In genomic region chr22:49255741-49256318, GRCh38 we compare ENCODE assay signal across 33 cellular contexts.
"Had no signal": no experiment of that assay in that cellular context is flagged by ENCODE, and none has a peak within 500 bp of the region (broad histone marks: within the 10 kb centered on the region; RNA-seq: fewer than 3 reads in every experiment).

No MANE protein-coding gene starts in this region.

- H3K4me1 Mint-ChIP-seq: activated CD8-positive, alpha-beta memory T cell treated with anti-CD3 and anti-CD28 coated beads, Interleukin-2, amount 10 ng/mL, durations not matched to agents 7 days and 5 days; activated naive CD8-positive, alpha-beta T cell treated with anti-CD3 and anti-CD28 coated beads, Interleukin-2, amount 10 ng/mL, durations not matched to agents 7 days and 5 days; immature natural killer cell; nephron; stimulated activated memory B cell treated with anti-CD40 and anti-IgM and Interleukin-4, amounts not matched to agents 10 μg/mL and 1 μg/mL and 100 μg/mL, for 72 hours; stimulated activated naive CD8-positive, alpha-beta T cell treated with anti-CD3 and anti-CD28 coated beads, Interleukin-15, amount 100 ng/mL, for 72 hours had no signal

- H3K27ac ChIP-seq: brain microvascular endothelial cell, esophagus muscularis mucosa, foreskin keratinocyte, heart left ventricle, neutrophil, ovary, prostate gland, thyroid gland had no signal

- H3K27ac Mint-ChIP-seq: activated CD8-positive, alpha-beta memory T cell treated with anti-CD3 and anti-CD28 coated beads, Interleukin-2, amount 10 ng/mL, durations not matched to agents 7 days and 5 days; activated CD8-positive, alpha-beta T cell treated with anti-CD3 and anti-CD28 coated beads for 36 hours; activated naive CD4-positive, alpha-beta T cell treated with anti-CD3 and anti-CD28 coated beads for 36 hours; activated naive CD8-positive, alpha-beta T cell treated with anti-CD3 and anti-CD28 coated beads, Interleukin-2, amount 10 ng/mL, durations not matched to agents 7 days and 5 days; activated T-helper 2 cell treated with anti-CD3 and anti-CD28 coated beads, Interferon-gamma antibody, Interleukin-2, Interleukin-4, amounts not matched to agents 10 μg/mL and 5 μg/mL and 100 μg/mL, durations not matched to agents 14 hours and 24 hours and 36 hours; dendritic cell treated with granulocyte-macrophage colony-stimulating factor and Interleukin-4, amounts not matched to agents 40 ng/mL and 50 ng/mL, for 4 days; immature natural killer cell; nephron; stimulated activated memory B cell treated with anti-CD40 and anti-IgM and Interleukin-4, amounts not matched to agents 10 μg/mL and 1 μg/mL and 100 μg/mL, for 72 hours; stimulated activated naive CD8-positive, alpha-beta T cell treated with anti-CD3 and anti-CD28 coated beads, Interleukin-15, amount 100 ng/mL, for 72 hours had no signal

- H3K27me3 Mint-ChIP-seq: activated CD8-positive, alpha-beta memory T cell treated with anti-CD3 and anti-CD28 coated beads, Interleukin-2, amount 10 ng/mL, durations not matched to agents 7 days and 5 days; activated naive CD8-positive, alpha-beta T cell treated with anti-CD3 and anti-CD28 coated beads, Interleukin-2, amount 10 ng/mL, durations not matched to agents 7 days and 5 days; dendritic cell treated with granulocyte-macrophage colony-stimulating factor and Interleukin-4, amounts not matched to agents 40 ng/mL and 50 ng/mL, for 4 days had no signal

- DNase-seq: activated CD4-positive, alpha-beta T cell treated with anti-CD3 and anti-CD28 coated beads, Interleukin-2, amount 50 U/mL, for 1 hour; activated CD8-positive, alpha-beta memory T cell treated with anti-CD3 and anti-CD28 coated beads, Interleukin-2, amount 10 ng/mL, durations not matched to agents 7 days and 5 days; activated CD8-positive, alpha-beta T cell treated with anti-CD3 and anti-CD28 coated beads for 36 hours; activated naive CD4-positive, alpha-beta T cell treated with anti-CD3 and anti-CD28 coated beads for 36 hours; activated naive CD8-positive, alpha-beta T cell treated with anti-CD3 and anti-CD28 coated beads, Interleukin-2, amount 10 ng/mL, durations not matched to agents 7 days and 5 days; activated T-cell treated with anti-CD3 and anti-CD28 coated beads, Interleukin-2, amount 50 U/mL, for 48 hours; brain microvascular endothelial cell; caudate nucleus; foreskin keratinocyte; heart left ventricle; hypothalamus; immature natural killer cell; mesendoderm; mucosa of descending colon; ovary; retina; stimulated activated CD4-positive, alpha-beta T cell treated with anti-CD3 and anti-CD28 coated beads, Interleukin-1b, Interleukin-23, amount 100 ng/mL, for 48 hours; stimulated activated CD4-positive, alpha-beta T cell treated with anti-CD3 and anti-CD28 coated beads, Interleukin-4, amount 100 ng/mL, for 4 hours; stimulated activated CD8-positive, alpha-beta memory T cell treated with anti-CD3 and anti-CD28 coated beads, Interleukin-4, amount 100 ng/mL, for 48 hours; stimulated activated naive CD8-positive, alpha-beta T cell treated with anti-CD3 and anti-CD28 coated beads, Interleukin-15, amount 100 ng/mL, for 72 hours; T-helper 2 cell; thyroid gland had no signal

- FAIRE-seq: astrocyte, urothelium cell line had no signal

- H3K9me3 ChIP-seq: heart left ventricle, mucosa of descending colon, neutrophil, ovary, prostate gland, thyroid gland had no signal

- H3K4me3 ChIP-seq: esophagus muscularis mucosa, heart left ventricle, lung, mucosa of descending colon, ovary, prostate gland, smooth muscle cell, thyroid gland had no signal

- H3K36me3 Mint-ChIP-seq: activated CD8-positive, alpha-beta memory T cell treated with anti-CD3 and anti-CD28 coated beads, Interleukin-2, amount 10 ng/mL, durations not matched to agents 7 days and 5 days; activated naive CD8-positive, alpha-beta T cell treated with anti-CD3 and anti-CD28 coated beads, Interleukin-2, amount 10 ng/mL, durations not matched to agents 7 days and 5 days; immature natural killer cell; stimulated activated memory B cell treated with anti-CD40 and anti-IgM and Interleukin-4, amounts not matched to agents 10 μg/mL and 1 μg/mL and 100 μg/mL, for 72 hours had no signal

- H3K9me3 Mint-ChIP-seq: activated CD8-positive, alpha-beta T cell treated with anti-CD3 and anti-CD28 coated beads for 36 hours; activated naive CD4-positive, alpha-beta T cell treated with anti-CD3 and anti-CD28 coated beads for 36 hours; activated naive CD8-positive, alpha-beta T cell treated with anti-CD3 and anti-CD28 coated beads, Interleukin-2, amount 10 ng/mL, durations not matched to agents 7 days and 5 days; activated T-helper 2 cell treated with anti-CD3 and anti-CD28 coated beads, Interferon-gamma antibody, Interleukin-2, Interleukin-4, amounts not matched to agents 10 μg/mL and 5 μg/mL and 100 μg/mL, durations not matched to agents 14 hours and 24 hours and 36 hours; dendritic cell treated with granulocyte-macrophage colony-stimulating factor and Interleukin-4, amounts not matched to agents 40 ng/mL and 50 ng/mL, for 4 days; nephron had no signal

- H3K4me3 Mint-ChIP-seq: activated CD8-positive, alpha-beta memory T cell treated with anti-CD3 and anti-CD28 coated beads, Interleukin-2, amount 10 ng/mL, durations not matched to agents 7 days and 5 days; activated CD8-positive, alpha-beta T cell treated with anti-CD3 and anti-CD28 coated beads for 36 hours; activated naive CD4-positive, alpha-beta T cell treated with anti-CD3 and anti-CD28 coated beads for 36 hours; activated naive CD8-positive, alpha-beta T cell treated with anti-CD3 and anti-CD28 coated beads, Interleukin-2, amount 10 ng/mL, durations not matched to agents 7 days and 5 days; dendritic cell treated with granulocyte-macrophage colony-stimulating factor and Interleukin-4, amounts not matched to agents 40 ng/mL and 50 ng/mL, for 4 days; immature natural killer cell; nephron; stimulated activated memory B cell treated with anti-CD40 and anti-IgM and Interleukin-4, amounts not matched to agents 10 μg/mL and 1 μg/mL and 100 μg/mL, for 72 hours; stimulated activated naive CD8-positive, alpha-beta T cell treated with anti-CD3 and anti-CD28 coated beads, Interleukin-15, amount 100 ng/mL, for 72 hours had no signal

- ATAC-seq: activated CD8-positive, alpha-beta memory T cell treated with anti-CD3 and anti-CD28 coated beads, Interleukin-2, amount 10 ng/mL, durations not matched to agents 7 days and 5 days; activated CD8-positive, alpha-beta T cell treated with anti-CD3 and anti-CD28 coated beads for 36 hours; foreskin keratinocyte; mucosa of descending colon; stimulated activated memory B cell treated with anti-CD40 and anti-IgM and Interleukin-4, amounts not matched to agents 10 μg/mL and 1 μg/mL and 100 μg/mL, for 72 hours; stimulated activated naive CD8-positive, alpha-beta T cell treated with anti-CD3 and anti-CD28 coated beads, Interleukin-15, amount 100 ng/mL, for 72 hours had no signal

- H3K4me1 ChIP-seq: esophagus muscularis mucosa, foreskin keratinocyte, heart left ventricle, prostate gland, thyroid gland had no signal

- H3K27me3 ChIP-seq: brain microvascular endothelial cell, foreskin keratinocyte, neutrophil, ovary, thyroid gland had no signal

- H3K4me2 ChIP-seq: smooth muscle cell had no signal

- H3K36me3 ChIP-seq: brain microvascular endothelial cell, esophagus muscularis mucosa, heart left ventricle, neutrophil, ovary, prostate gland, thyroid gland had no signal
